ENCODE assay signal across 17 cellular contexts in genomic region chr2:215699018-215699417, GRCh38.
"Had no signal": no experiment of that assay in that cellular context is flagged by ENCODE, and none has a peak within 500 bp of the region (broad histone marks: within the 10 kb centered on the region; RNA-seq: fewer than 3 reads in every experiment).

No MANE protein-coding gene starts in this region.

- H3K4me1 Mint-ChIP-seq: activated CD4-positive, alpha-beta T cell treated with anti-CD3 and anti-CD28 coated beads, Interleukin-2, amount 10 ng/mL, durations not matched to agents 7 days and 5 days; brain; natural killer cell had no signal

- H3K4me1 ChIP-seq: left ventricle myocardium inferior, psoas muscle had no signal

- H3K4me3 ChIP-seq: left ventricle myocardium inferior, psoas muscle, thyroid gland had no signal

- H3K27me3 ChIP-seq: thyroid gland had no signal

- H3K4me3 Mint-ChIP-seq: activated CD4-positive, alpha-beta T cell treated with anti-CD3 and anti-CD28 coated beads, Interleukin-2, amount 10 ng/mL, durations not matched to agents 7 days and 5 days; activated naive CD8-positive, alpha-beta T cell; brain; effector memory CD8-positive, alpha-beta T cell; memory B cell; natural killer cell; stimulated activated memory B cell treated with anti-CD40 and anti-IgM and Interleukin-4, amounts not matched to agents 10 μg/mL and 1 μg/mL and 100 μg/mL, for 72 hours; T-helper 2 cell treated with Interferon-gamma antibody and Interleukin-4, amounts not matched to agents 5 μg/mL and 100 μg/mL, for 36 hours had no signal

- H3K9me3 Mint-ChIP-seq: activated CD4-positive, alpha-beta T cell treated with anti-CD3 and anti-CD28 coated beads, Interleukin-2, amount 10 ng/mL, durations not matched to agents 7 days and 5 days; effector memory CD8-positive, alpha-beta T cell; T-helper 2 cell treated with Interferon-gamma antibody and Interleukin-4, amounts not matched to agents 5 μg/mL and 100 μg/mL, for 36 hours had no signal

- H3K36me3 Mint-ChIP-seq: brain; memory B cell; natural killer cell; stimulated activated memory B cell treated with anti-CD40 and anti-IgM and Interleukin-4, amounts not matched to agents 10 μg/mL and 1 μg/mL and 100 μg/mL, for 72 hours had no signal

- H3K36me3 ChIP-seq: left ventricle myocardium inferior, thyroid gland had no signal

- ATAC-seq: effector memory CD8-positive, alpha-beta T cell; natural killer cell; psoas muscle; stimulated activated memory B cell treated with anti-CD40 and anti-IgM and Interleukin-4, amounts not matched to agents 10 μg/mL and 1 μg/mL and 100 μg/mL, for 72 hours had no signal

- H3K27me3 Mint-ChIP-seq: activated CD4-positive, alpha-beta T cell treated with anti-CD3 and anti-CD28 coated beads, Interleukin-2, amount 10 ng/mL, durations not matched to agents 7 days and 5 days had no signal

- DNase-seq: activated CD4-positive, alpha-beta T cell treated with anti-CD3 and anti-CD28 coated beads, Interleukin-2, amount 10 ng/mL, durations not matched to agents 7 days and 5 days; activated CD8-positive, alpha-beta memory T cell treated with anti-CD3 and anti-CD28 coated beads, Interleukin-2, amount 50 U/mL, for 48 hours; activated gamma-delta T cell treated with Interleukin-2 at 50 U/mL for 16 hours; amygdala; cerebellar nuclear complex; dermis blood vessel endothelial cell; effector memory CD8-positive, alpha-beta T cell; islet precursor cell; left ventricle myocardium inferior; natural killer cell; psoas muscle had no signal

- H3K9me3 ChIP-seq: psoas muscle, thyroid gland had no signal

- H3K27ac Mint-ChIP-seq: activated CD4-positive, alpha-beta T cell treated with anti-CD3 and anti-CD28 coated beads, Interleukin-2, amount 10 ng/mL, durations not matched to agents 7 days and 5 days; activated naive CD8-positive, alpha-beta T cell; brain; effector memory CD8-positive, alpha-beta T cell; memory B cell; natural killer cell; stimulated activated memory B cell treated with anti-CD40 and anti-IgM and Interleukin-4, amounts not matched to agents 10 μg/mL and 1 μg/mL and 100 μg/mL, for 72 hours; T-helper 2 cell treated with Interferon-gamma antibody and Interleukin-4, amounts not matched to agents 5 μg/mL and 100 μg/mL, for 36 hours had no signal

- H3K27ac ChIP-seq: left ventricle myocardium inferior, psoas muscle had no signal
